In the genomic region with DNA sequence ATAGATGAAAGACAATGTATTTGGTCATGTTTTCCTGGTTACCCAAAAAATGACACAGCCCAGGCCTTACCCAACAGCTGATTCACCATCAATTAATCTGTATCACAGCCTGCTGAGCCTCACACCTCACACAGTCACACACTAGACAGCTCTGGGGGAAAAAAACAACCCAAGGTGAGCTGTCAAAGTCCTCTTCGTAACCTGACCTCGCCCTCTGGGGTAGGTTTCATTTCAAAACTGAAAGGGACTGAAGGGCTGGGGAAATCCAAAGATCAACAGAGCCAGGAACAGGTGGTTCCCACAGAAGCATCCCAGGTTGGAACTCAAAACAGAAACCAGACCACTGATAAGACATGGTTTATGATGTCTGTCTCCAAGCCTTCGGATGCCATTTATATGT, we compare ENCODE assay signal across 8 cellular contexts. TPM values are rescaled to one million over a fixed set of nuclear protein-coding genes. Genes with fewer than 3 reads are reported as not detected.
A peak's percentile ranks its signal among the peaks of the same experiment; 100 is the strongest.
DNase-seq lines count a peak whose midpoint lies in the region; ATAC-seq and TF ChIP-seq lines count a peak whose summit lies in the region.

No MANE protein-coding gene starts in this region.

- H3K9me3 ChIP-seq in body of pancreas = no peaks in the 10 kb centered on the region

- ATAC-seq in HG02642 (IDR thresholded peaks at IDR 0.05; ENCODE audit: poor library complexity, unreplicated experiment) (peak; percentile 79), body of pancreas (peak; percentile 36), GM21526 (IDR thresholded peaks at IDR 0.05; ENCODE audit: low FRiP score, unreplicated experiment) (no peak)

- WGBS in body of pancreas, 2 donors = 53 to 57% methylated on average over 3 of the region's 3 CpGs

- TF ChIP-seq CTCF in GM12865 (IDR thresholded peaks at IDR 0.05; ENCODE audit: insufficient read depth, low read depth, low read length, missing control alignments) (no peak), body of pancreas (IDR thresholded peaks at IDR 0.05) (no peak)

- intact Hi-C loops in body of pancreas (cut with DNase I) = loop anchor here (10.0 kb wide), 1 partner anchor 144 kb away; no protein-coding TSS in a partner anchor

- peak overlapping the region in 3 of 4 donors; percentile 13 to 77 (median 43) for H3K27ac ChIP-seq in body of pancreas

- TF ChIP-seq POLR2A in body of pancreas (IDR thresholded peaks at IDR 0.05) = no peak

- H3K4me1 ChIP-seq in body of pancreas = peaks cover 15% of the 10 kb centered on the region

- no peaks in the 10 kb centered on the region for H3K36me3 ChIP-seq in body of pancreas (replicated peaks in 1 of 2; ENCODE audit: insufficient read depth in 1 of 2, low read depth in 2 of 2)

- peak overlapping the region; percentile 11; the same call in 1 of the 2 replicates for H3K4me3 ChIP-seq in GM12865 (ENCODE audit: low read depth, low read length)
- H3K4me3 ChIP-seq in body of pancreas = no peak overlapping the region

- no peaks in the 10 kb centered on the region for H3K27me3 ChIP-seq in body of pancreas

- peak; percentile 89 for DNase-seq in GM12865 (ENCODE audit: low read depth)
- DNase-seq in T-helper 2 cell = peak in 4 of 5 experiments; percentile 51 to 89 (median 69)
- peak in 2 of 4 donors; percentile 16 to 60 for DNase-seq in body of pancreas
- DNase-seq in stimulated activated CD4-positive, alpha-beta T cell treated with anti-CD3 and anti-CD28 coated beads, Interleukin-12 subunit alpha, Interleukin-12 subunit beta, amount 100 ng/mL, for 24 hours (ENCODE audit: low read depth in 2 of 2) = peak; percentile 60 to 61
- DNase-seq in NCI-H524 (lab: John Stamatoyannopoulos, UW) = no peak
- DNase-seq in SW 1271 (lab: John Stamatoyannopoulos, UW) = no peak

RNA-seq across cellular contexts. Expression of gene PCBP1, which starts 18.2 kb away (rescaled TPM):
- total RNA-seq in body of pancreas = 100 to 1,000 TPM in 1 of 2 donors, 10 to 100 TPM in 1; 97.9 to 128 TPM

Comparison
In these comparisons a context has a peak if more than half of its experiments do, and no peak if none do; other contexts are left out.
1. DNase-seq: peak in GM12865 (single experiment), T-helper 2 cell (4 of 5) and stimulated activated CD4-positive, alpha-beta T cell treated with anti-CD3 and anti-CD28 coated beads, Interleukin-12 subunit alpha, Interleukin-12 subunit beta, amount 100 ng/mL, for 24 hours (2 of 2); none in NCI-H524 (0 of 2) and SW 1271 (0 of 2).